ENCODE assay signal across 1 cellular context in the genomic region with DNA sequence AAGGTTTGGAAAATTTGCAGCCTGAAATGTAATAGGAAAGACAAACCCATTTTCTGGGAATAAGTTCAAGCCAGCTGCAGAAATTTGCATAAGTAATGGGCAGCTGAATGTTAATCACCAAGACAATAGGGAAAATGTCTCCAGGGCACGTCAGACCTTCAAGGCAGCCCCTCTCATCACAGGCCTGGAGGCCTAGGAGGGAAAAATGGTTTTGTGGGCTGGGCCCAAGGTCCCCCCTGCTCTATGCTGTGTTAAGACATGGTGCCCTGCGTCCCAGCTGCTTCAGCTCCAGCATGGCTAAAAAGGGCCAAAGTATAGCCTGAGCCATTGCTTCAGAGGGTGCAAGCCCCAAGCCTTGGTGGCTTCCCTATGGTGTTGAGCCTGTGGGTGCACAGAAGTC.
TF ChIP-seq lines count a peak whose summit lies in the region.

No MANE protein-coding gene starts in this region.

TF ChIP-seq in HEK293, 187 proteins besides CTCF, POLR2A, EP300 and RAD21 (continued from another document):
- TF ChIP-seq, protein P1, sequence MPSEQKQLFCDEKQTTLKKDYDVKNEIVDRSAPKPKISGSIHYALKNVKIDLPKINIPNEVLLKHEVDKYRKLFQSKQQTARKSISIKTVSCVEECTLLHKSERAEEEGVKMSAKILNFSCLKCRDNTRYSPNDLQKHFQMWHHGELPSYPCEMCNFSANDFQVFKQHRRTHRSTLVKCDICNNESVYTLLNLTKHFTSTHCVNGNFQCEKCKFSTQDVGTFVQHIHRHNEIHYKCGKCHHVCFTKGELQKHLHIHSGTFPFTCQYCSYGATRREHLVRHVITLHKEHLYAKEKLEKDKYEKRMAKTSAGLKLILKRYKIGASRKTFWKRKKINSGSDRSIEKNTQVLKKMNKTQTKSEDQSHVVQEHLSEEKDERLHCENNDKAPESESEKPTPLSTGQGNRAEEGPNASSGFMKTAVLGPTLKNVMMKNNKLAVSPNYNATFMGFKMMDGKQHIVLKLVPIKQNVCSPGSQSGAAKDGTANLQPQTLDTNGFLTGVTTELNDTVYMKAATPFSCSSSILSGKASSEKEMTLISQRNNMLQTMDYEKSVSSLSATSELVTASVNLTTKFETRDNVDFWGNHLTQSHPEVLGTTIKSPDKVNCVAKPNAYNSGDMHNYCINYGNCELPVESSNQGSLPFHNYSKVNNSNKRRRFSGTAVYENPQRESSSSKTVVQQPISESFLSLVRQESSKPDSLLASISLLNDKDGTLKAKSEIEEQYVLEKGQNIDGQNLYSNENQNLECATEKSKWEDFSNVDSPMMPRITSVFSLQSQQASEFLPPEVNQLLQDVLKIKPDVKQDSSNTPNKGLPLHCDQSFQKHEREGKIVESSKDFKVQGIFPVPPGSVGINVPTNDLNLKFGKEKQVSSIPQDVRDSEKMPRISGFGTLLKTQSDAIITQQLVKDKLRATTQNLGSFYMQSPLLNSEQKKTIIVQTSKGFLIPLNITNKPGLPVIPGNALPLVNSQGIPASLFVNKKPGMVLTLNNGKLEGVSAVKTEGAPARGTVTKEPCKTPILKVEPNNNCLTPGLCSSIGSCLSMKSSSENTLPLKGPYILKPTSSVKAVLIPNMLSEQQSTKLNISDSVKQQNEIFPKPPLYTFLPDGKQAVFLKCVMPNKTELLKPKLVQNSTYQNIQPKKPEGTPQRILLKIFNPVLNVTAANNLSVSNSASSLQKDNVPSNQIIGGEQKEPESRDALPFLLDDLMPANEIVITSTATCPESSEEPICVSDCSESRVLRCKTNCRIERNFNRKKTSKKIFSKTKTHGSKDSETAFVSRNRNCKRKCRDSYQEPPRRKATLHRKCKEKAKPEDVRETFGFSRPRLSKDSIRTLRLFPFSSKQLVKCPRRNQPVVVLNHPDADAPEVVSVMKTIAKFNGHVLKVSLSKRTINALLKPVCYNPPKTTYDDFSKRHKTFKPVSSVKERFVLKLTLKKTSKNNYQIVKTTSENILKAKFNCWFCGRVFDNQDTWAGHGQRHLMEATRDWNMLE (tag by site-specific recombination; conservative IDR thresholded peaks at IDR 0.05; ENCODE audit: low read depth), result no peak
- TF ChIP-seq ZNF48 (tag by site-specific recombination; IDR thresholded peaks at IDR 0.05) (no peak), REPIN1 (tag by site-specific recombination; IDR thresholded peaks at IDR 0.05; ENCODE audit: low read depth) (no peak), HOXC10 (CRISPR knock-in tag; IDR thresholded peaks at IDR 0.05) (no peak), ZNF585B (tag by site-specific recombination; IDR thresholded peaks at IDR 0.05) (peak; percentile 95), KLF7 (tag by site-specific recombination; IDR thresholded peaks at IDR 0.05; ENCODE audit: borderline replicate concordance) (no peak), KLF10 (tag by site-specific recombination; IDR thresholded peaks at IDR 0.05) (no peak), ZNF473 (tag by site-specific recombination; IDR thresholded peaks at IDR 0.05) (no peak), ZNF600 (tag by site-specific recombination; IDR thresholded peaks at IDR 0.05) (no peak)
